ENCODE assay signal across 1 cellular context in the genomic region with DNA sequence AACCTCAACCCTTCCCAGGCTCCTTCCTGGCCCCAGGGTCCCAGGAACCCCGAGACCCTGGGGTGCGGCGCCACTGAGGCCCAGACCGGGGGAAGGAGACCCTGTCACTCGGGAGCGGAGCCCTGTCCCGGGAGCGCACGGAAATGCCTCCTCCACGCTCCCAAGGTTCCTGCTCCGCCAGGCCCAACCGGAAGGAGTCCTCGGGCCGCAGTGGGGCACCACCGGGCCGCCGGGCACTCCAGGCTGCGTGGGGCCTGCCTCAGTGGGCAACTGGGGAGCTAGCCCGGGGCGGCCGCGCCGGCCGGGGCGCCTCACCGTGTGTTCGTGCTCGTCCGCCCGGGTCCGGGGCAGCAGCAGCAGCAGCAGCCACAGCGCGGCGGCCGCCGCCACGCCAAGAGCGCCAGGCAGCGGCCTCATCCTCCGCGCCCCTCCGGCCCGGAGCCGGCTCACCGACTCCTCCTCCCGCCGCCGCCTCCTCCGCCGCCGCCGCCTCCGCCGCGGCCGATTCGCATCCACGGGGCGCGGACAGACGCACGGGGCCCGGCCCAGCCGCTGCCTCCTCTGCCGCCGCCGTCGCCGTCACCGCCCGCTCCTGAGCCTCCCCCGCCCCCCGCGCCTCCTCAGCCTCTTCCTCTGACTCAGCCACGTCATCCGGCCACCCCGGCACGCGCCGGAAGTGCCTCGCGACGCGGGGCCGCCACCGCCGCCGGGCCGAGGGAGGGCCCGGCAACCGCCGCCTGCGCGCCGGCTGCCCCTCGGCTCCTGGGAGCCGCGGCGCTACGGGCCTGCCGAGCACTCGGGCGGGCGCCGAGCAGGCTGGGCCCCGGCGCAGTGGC.
A peak's percentile ranks its signal among the peaks of the same experiment; 100 is the strongest.
TF ChIP-seq lines count a peak whose summit lies in the region.

Gene TM9SF3, minus strand, starts transcription at position 594 of the 836 bp plus-strand sequence. Its CDS starts 177 bp downstream, at position 417.

TF ChIP-seq in HepG2, 621 proteins besides CTCF, POLR2A, EP300 and RAD21 (continued from another document and continues in another):
- TF ChIP-seq ZBTB38 (CRISPR knock-in tag; IDR thresholded peaks at IDR 0.05) (peak; percentile 28; the same call in 1 of the 2 replicates), ZNF160 (CRISPR knock-in tag; IDR thresholded peaks at IDR 0.05) (no peak), ZNF788 (CRISPR knock-in tag; IDR thresholded peaks at IDR 0.05; ENCODE audit: borderline replicate concordance) (peak; percentile 47; the same call in 1 of the 2 replicates), SP5 (CRISPR knock-in tag; IDR thresholded peaks at IDR 0.05; ENCODE audit: borderline replicate concordance, low read depth) (no peak), YY1 (IDR thresholded peaks at IDR 0.05; ENCODE audit: insufficient read depth, insufficient replicate concordance, low read depth, low read length) (peak; percentile 68), ZNF792 (CRISPR knock-in tag; IDR thresholded peaks at IDR 0.05) (no peak), XRCC5 (optimal IDR thresholded peaks at IDR 0.05; ENCODE audit: low read length) (peak; percentile 59), ZNF382 (CRISPR knock-in tag; IDR thresholded peaks at IDR 0.05; ENCODE audit: borderline replicate concordance) (no peak), ZNF414 (CRISPR knock-in tag; IDR thresholded peaks at IDR 0.05) (no peak), THAP11 (CRISPR knock-in tag; IDR thresholded peaks at IDR 0.05) (peak; percentile 73), BATF2 (CRISPR knock-in tag; IDR thresholded peaks at IDR 0.05) (no peak), E2F5 (CRISPR knock-in tag; conservative IDR thresholded peaks at IDR 0.05) (no peak), GPN1 (CRISPR knock-in tag; IDR thresholded peaks at IDR 0.05; ENCODE audit: borderline replicate concordance) (no peak), PAF1 (CRISPR knock-in tag; IDR thresholded peaks at IDR 0.05) (no peak), ELF4 (CRISPR knock-in tag; IDR thresholded peaks at IDR 0.05; ENCODE audit: borderline replicate concordance) (no peak), TBX3 (IDR thresholded peaks at IDR 0.05; ENCODE audit: borderline replicate concordance) (no peak), HHEX (CRISPR knock-in tag; IDR thresholded peaks at IDR 0.05) (no peak), ATAD3A (CRISPR knock-in tag; IDR thresholded peaks at IDR 0.05) (no peak), ZNF30 (CRISPR knock-in tag; IDR thresholded peaks at IDR 0.05) (no peak), FOXO1 (CRISPR knock-in tag; IDR thresholded peaks at IDR 0.05) (no peak; the same call in 1 of the 2 replicates), GABPA (IDR thresholded peaks at IDR 0.05; ENCODE audit: low read depth, low read length) (peak; percentile 88), GABPA (CRISPR knock-in tag; IDR thresholded peaks at IDR 0.05; ENCODE audit: low read depth) (peak; percentile 87), HES4 (CRISPR knock-in tag; IDR thresholded peaks at IDR 0.05; ENCODE audit: borderline replicate concordance) (peak; percentile 25; the same call in 1 of the 2 replicates), XBP1 (CRISPR knock-in tag; IDR thresholded peaks at IDR 0.05) (no peak), THAP7 (CRISPR knock-in tag; IDR thresholded peaks at IDR 0.05) (no peak), IKZF5 (CRISPR knock-in tag; IDR thresholded peaks at IDR 0.05) (no peak; the same call in 1 of the 2 replicates), ZNF235 (CRISPR knock-in tag; IDR thresholded peaks at IDR 0.05; ENCODE audit: borderline replicate concordance) (no peak), HOMEZ (CRISPR knock-in tag; IDR thresholded peaks at IDR 0.05; ENCODE audit: low read depth) (no peak), MXI1 (IDR thresholded peaks at IDR 0.05; ENCODE audit: borderline replicate concordance, low read depth, low read length) (peak; percentile 71; the same call in 2 of the 3 replicates), ZNF703 (CRISPR knock-in tag; IDR thresholded peaks at IDR 0.05; ENCODE audit: borderline replicate concordance) (no peak), MAZ (IDR thresholded peaks at IDR 0.05; ENCODE audit: borderline replicate concordance, low read depth, low read length) (peak; percentile 66; the same call in 1 of the 2 replicates), MAZ (CRISPR knock-in tag; IDR thresholded peaks at IDR 0.05; ENCODE audit: low read depth) (peak; percentile 90), ZBTB14 (CRISPR knock-in tag; IDR thresholded peaks at IDR 0.05) (0 out of 2 replicates have a peak, but pooled peaks have one; percentile 14), ZNF746 (CRISPR knock-in tag; IDR thresholded peaks at IDR 0.05) (0 out of 2 replicates have a peak, but pooled peaks have one; percentile 18), ZNF720 (CRISPR knock-in tag; IDR thresholded peaks at IDR 0.05) (no peak), ZBTB7B (CRISPR knock-in tag; IDR thresholded peaks at IDR 0.05) (no peak), ZNF564 (CRISPR knock-in tag; IDR thresholded peaks at IDR 0.05) (peak; percentile 52; the same call in 1 of the 2 replicates), AFF4 (CRISPR knock-in tag; IDR thresholded peaks at IDR 0.05) (0 out of 2 replicates have a peak, but pooled peaks have one; percentile 42), STAT5B (CRISPR knock-in tag; IDR thresholded peaks at IDR 0.05) (no peak)
- TF ChIP-seq, protein P1, sequence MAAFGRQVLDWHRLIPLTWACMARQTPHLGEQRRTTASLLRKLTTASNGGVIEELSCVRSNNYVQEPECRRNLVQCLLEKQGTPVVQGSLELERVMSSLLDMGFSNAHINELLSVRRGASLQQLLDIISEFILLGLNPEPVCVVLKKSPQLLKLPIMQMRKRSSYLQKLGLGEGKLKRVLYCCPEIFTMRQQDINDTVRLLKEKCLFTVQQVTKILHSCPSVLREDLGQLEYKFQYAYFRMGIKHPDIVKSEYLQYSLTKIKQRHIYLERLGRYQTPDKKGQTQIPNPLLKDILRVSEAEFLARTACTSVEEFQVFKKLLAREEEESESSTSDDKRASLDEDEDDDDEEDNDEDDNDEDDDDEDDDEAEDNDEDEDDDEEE (CRISPR knock-in tag; IDR thresholded peaks at IDR 0.05) = no peak
- TF ChIP-seq, protein P2, sequence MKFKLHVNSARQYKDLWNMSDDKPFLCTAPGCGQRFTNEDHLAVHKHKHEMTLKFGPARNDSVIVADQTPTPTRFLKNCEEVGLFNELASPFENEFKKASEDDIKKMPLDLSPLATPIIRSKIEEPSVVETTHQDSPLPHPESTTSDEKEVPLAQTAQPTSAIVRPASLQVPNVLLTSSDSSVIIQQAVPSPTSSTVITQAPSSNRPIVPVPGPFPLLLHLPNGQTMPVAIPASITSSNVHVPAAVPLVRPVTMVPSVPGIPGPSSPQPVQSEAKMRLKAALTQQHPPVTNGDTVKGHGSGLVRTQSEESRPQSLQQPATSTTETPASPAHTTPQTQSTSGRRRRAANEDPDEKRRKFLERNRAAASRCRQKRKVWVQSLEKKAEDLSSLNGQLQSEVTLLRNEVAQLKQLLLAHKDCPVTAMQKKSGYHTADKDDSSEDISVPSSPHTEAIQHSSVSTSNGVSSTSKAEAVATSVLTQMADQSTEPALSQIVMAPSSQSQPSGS (CRISPR knock-in tag; IDR thresholded peaks at IDR 0.05) = no peak; the same call in 1 of the 2 replicates
- TF ChIP-seq, protein P3, sequence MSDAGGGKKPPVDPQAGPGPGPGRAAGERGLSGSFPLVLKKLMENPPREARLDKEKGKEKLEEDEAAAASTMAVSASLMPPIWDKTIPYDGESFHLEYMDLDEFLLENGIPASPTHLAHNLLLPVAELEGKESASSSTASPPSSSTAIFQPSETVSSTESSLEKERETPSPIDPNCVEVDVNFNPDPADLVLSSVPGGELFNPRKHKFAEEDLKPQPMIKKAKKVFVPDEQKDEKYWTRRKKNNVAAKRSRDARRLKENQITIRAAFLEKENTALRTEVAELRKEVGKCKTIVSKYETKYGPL (CRISPR knock-in tag; IDR thresholded peaks at IDR 0.05) = no peak
- TF ChIP-seq, protein P4, sequence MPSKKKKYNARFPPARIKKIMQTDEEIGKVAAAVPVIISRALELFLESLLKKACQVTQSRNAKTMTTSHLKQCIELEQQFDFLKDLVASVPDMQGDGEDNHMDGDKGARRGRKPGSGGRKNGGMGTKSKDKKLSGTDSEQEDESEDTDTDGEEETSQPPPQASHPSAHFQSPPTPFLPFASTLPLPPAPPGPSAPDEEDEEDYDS (CRISPR knock-in tag; IDR thresholded peaks at IDR 0.05) = no peak
